In genomic region chr1:85078903-85079302, GRCh38 we compare ENCODE assay signal across 13 cellular contexts. TPM values are rescaled to one million over a fixed set of nuclear protein-coding genes. Genes with fewer than 3 reads are reported as not detected.
DNase-seq lines count a peak whose midpoint lies in the region; ATAC-seq and TF ChIP-seq lines count a peak whose summit lies in the region.
"Had no signal": no experiment of that assay in that cellular context is flagged by ENCODE, and none has a peak within 500 bp of the region (broad histone marks: within the 10 kb centered on the region; RNA-seq: fewer than 3 reads in every experiment).

No MANE protein-coding gene starts in this region.

- no TSS peak for BruUV-seq in Calu3 (replicated peaks; lab: Mats Ljungman, UMichigan)

- H3K9ac ChIP-seq in GM23248 = no peak overlapping the region

- H3K27me3 ChIP-seq in GM23248 (replicated peaks; ENCODE audit: insufficient read depth) = no peaks in the 10 kb centered on the region

- H2AFZ ChIP-seq in GM23248 = 0 out of 2 replicates have a peak overlapping the region, but pooled peaks have one; percentile 43

- no peaks in the 10 kb centered on the region for H3K36me3 Mint-ChIP-seq in Calu3 (ENCODE audit: insufficient read depth, unreplicated experiment)

- H3K4me3 ChIP-seq in AG09309 (ENCODE audit: control insufficient read depth, low read depth, low read length) = no peak overlapping the region
- H3K4me3 ChIP-seq in GM23248 = no peak overlapping the region
- H3K4me3 ChIP-seq: spleen had no signal

- H3K9me2 ChIP-seq in GM23248 (ENCODE audit: insufficient read depth) = no peaks in the 10 kb centered on the region

- H4K20me1 ChIP-seq in GM23248 (ENCODE audit: insufficient read depth) = no peaks in the 10 kb centered on the region

- H3K79me2 ChIP-seq in GM23248 (ENCODE audit: insufficient read depth) = no peaks in the 10 kb centered on the region

- H3K4me1 Mint-ChIP-seq in Calu3 (ENCODE audit: low read depth, unreplicated experiment) = peaks cover 6% of the 10 kb centered on the region
- H3K4me1 Mint-ChIP-seq: activated CD4-positive, alpha-beta T cell treated with anti-CD3 and anti-CD28 coated beads for 36 hours; memory B cell had no signal

- no peak overlapping the region for H3K4me2 ChIP-seq in GM23248 (ENCODE audit: unreplicated experiment)

- H3K9me3 Mint-ChIP-seq in Calu3 (ENCODE audit: low read depth, unreplicated experiment) = peaks cover 5% of the 10 kb centered on the region

- no peaks in the 10 kb centered on the region for H3F3A ChIP-seq in GM23248 (ENCODE audit: insufficient read depth)

- H3K27ac ChIP-seq in GM23248 = no peak overlapping the region
- H3K27ac ChIP-seq: spleen had no signal

- H3K27ac Mint-ChIP-seq in Calu3 (ENCODE audit: unreplicated experiment) = no peak overlapping the region
- H3K27ac Mint-ChIP-seq: activated CD4-positive, alpha-beta T cell treated with anti-CD3 and anti-CD28 coated beads for 36 hours; activated naive CD8-positive, alpha-beta T cell treated with anti-CD3 and anti-CD28 coated beads, Interleukin-2, amount 10 ng/mL, durations not matched to agents 7 days and 5 days; memory B cell; stimulated activated memory B cell treated with anti-CD40 and anti-IgM and Interleukin-4, amounts not matched to agents 10 μg/mL and 1 μg/mL and 100 μg/mL, for 72 hours had no signal

- WGBS in GM23248 (ENCODE audit: low coverage in 1 of 2, low lambda C conversion rate in 2 of 2, missing lambda C conversion rate in 2 of 2), 2 experiments = 14% methylated on average over 3 of the region's 3 CpGs

- no peaks in the 10 kb centered on the region for H3K27me3 Mint-ChIP-seq in Calu3 (ENCODE audit: unreplicated experiment)

- H3K36me3 ChIP-seq in GM23248 (ENCODE audit: low read depth) = no peaks in the 10 kb centered on the region
- H3K36me3 ChIP-seq: spleen had no signal

- peak; percentile 33 for DNase-seq in AG09309 (ENCODE audit: low read depth)
- peak; percentile 46 for DNase-seq in GM23248
- DNase-seq in foreskin melanocyte = peak; percentile 43
- no peak for DNase-seq in Calu3
- no peak for DNase-seq in NOMO-1 (lab: John Stamatoyannopoulos, UW; ENCODE audit: unreplicated experiment in 2 of 2)
- no peak for DNase-seq in NCI-H748 treated with DMSO at 0.1 percent for 48 hours (lab: John Stamatoyannopoulos, UW)
- DNase-seq: activated CD4-positive, alpha-beta T cell treated with anti-CD3 and anti-CD28 coated beads for 36 hours; activated naive CD8-positive, alpha-beta T cell treated with anti-CD3 and anti-CD28 coated beads, Interleukin-2, amount 10 ng/mL, durations not matched to agents 7 days and 5 days; spleen had no signal

- no peaks in the 10 kb centered on the region for H3K9me3 ChIP-seq in GM23248 (ENCODE audit: low read depth)

- TF ChIP-seq CTCF in AG09309 (IDR thresholded peaks at IDR 0.05; ENCODE audit: control insufficient read depth, insufficient read depth, low read depth, low read length, missing control alignments) (peak; percentile 44), Calu3 (IDR thresholded peaks at IDR 0.05; ENCODE audit: unreplicated experiment) (no peak)

- intact Hi-C loops in Calu3 (cut with micrococcal nuclease; ENCODE audit: unreplicated experiment) = no loop called here

- ATAC-seq in SK-N-SH treated with all-trans-retinoic acid at 6 μM for 48 hours = peak; percentile 40; the same call in 1 of the 3 replicates
- no peak for ATAC-seq in HG02870 (IDR thresholded peaks at IDR 0.05; ENCODE audit: unreplicated experiment)
- ATAC-seq: activated CD4-positive, alpha-beta T cell treated with anti-CD3 and anti-CD28 coated beads for 36 hours; stimulated activated memory B cell treated with anti-CD40 and anti-IgM and Interleukin-4, amounts not matched to agents 10 μg/mL and 1 μg/mL and 100 μg/mL, for 72 hours had no signal

- CTCF ChIA-PET in Calu3 (lab: Charles Lee) = interaction anchor here (0.6 to 1.0 kb wide), 2 partner anchors 13 to 134 kb away, joined by 5 to 9 read pairs; no protein-coding TSS in a partner anchor

- H3K4me1 ChIP-seq in GM23248 (ENCODE audit: insufficient read depth) = no peaks in the 10 kb centered on the region
- H3K4me1 ChIP-seq: spleen had no signal

- in situ Hi-C loops in GM23248 (cut with MboI) = no loop called here

- H3K4me3 Mint-ChIP-seq in Calu3 (ENCODE audit: low read depth, unreplicated experiment) = no peak overlapping the region
- H3K4me3 Mint-ChIP-seq: activated CD4-positive, alpha-beta T cell treated with anti-CD3 and anti-CD28 coated beads for 36 hours; activated naive CD8-positive, alpha-beta T cell treated with anti-CD3 and anti-CD28 coated beads, Interleukin-2, amount 10 ng/mL, durations not matched to agents 7 days and 5 days; memory B cell; stimulated activated memory B cell treated with anti-CD40 and anti-IgM and Interleukin-4, amounts not matched to agents 10 μg/mL and 1 μg/mL and 100 μg/mL, for 72 hours had no signal

TF ChIP-seq in SK-N-SH treated with all-trans-retinoic acid at 6 μM for 48 hours, 23 proteins besides CTCF, POLR2A, EP300 and RAD21:
- TF ChIP-seq, protein P1, sequence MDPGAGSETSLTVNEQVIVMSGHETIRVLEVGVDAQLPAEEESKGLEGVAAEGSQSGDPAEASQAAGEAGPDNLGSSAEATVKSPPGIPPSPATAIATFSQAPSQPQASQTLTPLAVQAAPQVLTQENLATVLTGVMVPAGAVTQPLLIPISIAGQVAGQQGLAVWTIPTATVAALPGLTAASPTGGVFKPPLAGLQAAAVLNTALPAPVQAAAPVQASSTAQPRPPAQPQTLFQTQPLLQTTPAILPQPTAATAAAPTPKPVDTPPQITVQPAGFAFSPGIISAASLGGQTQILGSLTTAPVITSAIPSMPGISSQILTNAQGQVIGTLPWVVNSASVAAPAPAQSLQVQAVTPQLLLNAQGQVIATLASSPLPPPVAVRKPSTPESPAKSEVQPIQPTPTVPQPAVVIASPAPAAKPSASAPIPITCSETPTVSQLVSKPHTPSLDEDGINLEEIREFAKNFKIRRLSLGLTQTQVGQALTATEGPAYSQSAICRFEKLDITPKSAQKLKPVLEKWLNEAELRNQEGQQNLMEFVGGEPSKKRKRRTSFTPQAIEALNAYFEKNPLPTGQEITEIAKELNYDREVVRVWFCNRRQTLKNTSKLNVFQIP (CRISPR knock-in tag; IDR thresholded peaks at IDR 0.05; ENCODE audit: borderline replicate concordance, low read depth) = no peak
- TF ChIP-seq, protein P2, sequence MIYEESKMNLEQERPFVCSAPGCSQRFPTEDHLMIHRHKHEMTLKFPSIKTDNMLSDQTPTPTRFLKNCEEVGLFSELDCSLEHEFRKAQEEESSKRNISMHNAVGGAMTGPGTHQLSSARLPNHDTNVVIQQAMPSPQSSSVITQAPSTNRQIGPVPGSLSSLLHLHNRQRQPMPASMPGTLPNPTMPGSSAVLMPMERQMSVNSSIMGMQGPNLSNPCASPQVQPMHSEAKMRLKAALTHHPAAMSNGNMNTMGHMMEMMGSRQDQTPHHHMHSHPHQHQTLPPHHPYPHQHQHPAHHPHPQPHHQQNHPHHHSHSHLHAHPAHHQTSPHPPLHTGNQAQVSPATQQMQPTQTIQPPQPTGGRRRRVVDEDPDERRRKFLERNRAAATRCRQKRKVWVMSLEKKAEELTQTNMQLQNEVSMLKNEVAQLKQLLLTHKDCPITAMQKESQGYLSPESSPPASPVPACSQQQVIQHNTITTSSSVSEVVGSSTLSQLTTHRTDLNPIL (CRISPR knock-in tag; IDR thresholded peaks at IDR 0.05; ENCODE audit: low read depth) = no peak
- TF ChIP-seq GLIS3 (CRISPR knock-in tag; IDR thresholded peaks at IDR 0.05) = no peak
TF ChIP-seq in SK-N-SH treated with all-trans-retinoic acid at 6 μM for 48 hours: peak in this region for 0.

RNA-seq across cellular contexts. Expression of gene MCOLN3, which starts 30.6 kb away (rescaled TPM):
- total RNA-seq in GM23248 (2014; rRNA removed; shearing (Covaris generic)) = 0.51 and 0.54 TPM in 2 replicates
- 0.77 and 1.0 TPM in 2 replicates for polyA plus RNA-seq in GM23248 (2016; fragmentation: Nextera tagmentation; extraction: Ambion mirVana)
- 12.4 and 14.1 TPM in 2 replicates for total RNA-seq in Calu3 (2022)

Comparison
In these comparisons a context has a peak if more than half of its experiments do, and no peak if none do; other contexts are left out.
1. DNase-seq: peak in AG09309 (single experiment), GM23248 (single experiment) and foreskin melanocyte (single experiment); none in Calu3 (single experiment), NOMO-1 (0 of 2) and NCI-H748 treated with DMSO at 0.1 percent for 48 hours (single experiment).